In the genomic region with DNA sequence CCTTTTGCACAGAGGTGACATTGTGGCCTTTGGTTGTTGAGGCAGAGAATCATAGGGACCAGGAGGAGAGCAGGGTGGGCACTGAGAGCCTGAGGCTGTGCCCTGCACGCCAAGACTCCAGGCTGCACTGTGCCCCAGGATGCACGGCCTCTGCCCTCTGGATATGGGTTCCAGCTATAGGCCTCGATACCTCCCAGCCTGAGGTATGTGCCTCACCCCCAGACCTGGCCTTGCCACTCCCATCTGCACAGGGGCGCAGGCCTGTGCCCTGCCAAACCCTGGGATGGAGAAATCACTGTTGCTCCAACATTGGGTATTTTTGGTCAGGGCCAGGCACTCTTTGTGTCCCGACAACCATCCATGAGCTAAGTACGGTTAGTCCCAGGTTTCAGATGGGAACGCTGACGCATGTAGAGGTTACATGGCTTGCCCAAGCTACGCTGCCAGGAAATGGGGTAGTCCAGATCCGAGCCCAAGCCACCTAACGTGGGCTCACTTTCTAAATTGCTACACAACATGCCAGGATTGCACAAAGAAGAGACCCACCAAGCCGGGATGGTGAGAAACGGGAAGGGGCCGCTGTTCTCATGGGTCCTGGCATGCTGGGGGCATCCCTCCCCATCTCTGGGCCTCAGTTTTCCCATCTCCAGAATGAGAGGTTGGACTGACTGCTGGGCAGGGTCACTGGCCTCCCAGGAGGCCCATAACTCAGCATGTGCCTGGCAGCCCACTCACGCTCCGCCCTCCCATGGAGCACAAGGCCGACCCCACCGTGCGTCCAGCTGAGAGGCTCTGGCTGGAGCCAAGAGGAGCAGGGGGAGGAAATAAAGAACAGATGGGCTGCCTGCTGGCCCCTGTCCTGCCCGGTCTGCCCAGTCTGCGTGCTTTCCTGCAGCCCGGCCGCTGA, we compare ENCODE assay signal across 12 cellular contexts. TPM values are rescaled to one million over a fixed set of nuclear protein-coding genes. Genes with fewer than 3 reads are reported as not detected.
DNase-seq lines count a peak whose midpoint lies in the region; TF ChIP-seq lines count a peak whose summit lies in the region.
"Had no signal": no experiment of that assay in that cellular context is flagged by ENCODE, and none has a peak within 500 bp of the region (broad histone marks: within the 10 kb centered on the region; RNA-seq: fewer than 3 reads in every experiment).

No MANE protein-coding gene starts in this region.

- H3K4me3 ChIP-seq in liver (ENCODE audit: low read depth in 1 of 3, low read length in 3 of 3) (no peak overlapping the region), stomach smooth muscle (ENCODE audit: low read length in 2 of 2) (no peak overlapping the region)
- H3K4me3 ChIP-seq: transverse colon had no signal

- H3K4me3 Mint-ChIP-seq in HFFc6 (no peak overlapping the region), endothelial cell (ENCODE audit: unreplicated experiment) (no peak overlapping the region), CD14-positive monocyte (no peak overlapping the region)
- H3K4me3 Mint-ChIP-seq: H9 had no signal

- intact Hi-C loops in CD14-positive monocyte (cut with micrococcal nuclease) = no loop called here

- H3K9me3 ChIP-seq in liver (ENCODE audit: control insufficient read depth in 4 of 4, low read length in 3 of 4) (no peaks in the 10 kb centered on the region), stomach smooth muscle (ENCODE audit: control insufficient read depth in 2 of 2, low read length in 2 of 2) (no peaks in the 10 kb centered on the region)
- H3K9me3 ChIP-seq: transverse colon had no signal

- H3K27me3 ChIP-seq in liver (ENCODE audit: control insufficient read depth in 4 of 4, insufficient read depth in 4 of 4, low read length in 3 of 4) (no peaks in the 10 kb centered on the region), stomach smooth muscle (ENCODE audit: control insufficient read depth in 1 of 2, insufficient read depth in 2 of 2, low read length in 2 of 2) (no peaks in the 10 kb centered on the region)
- H3K27me3 ChIP-seq: transverse colon had no signal

- H3K4me1 Mint-ChIP-seq in HFFc6 (ENCODE audit: low read depth) (peaks cover 83% of the 10 kb centered on the region), endothelial cell (ENCODE audit: unreplicated experiment) (peaks cover 80% of the 10 kb centered on the region), CD14-positive monocyte (peaks cover 72% of the 10 kb centered on the region)

- H3K36me3 ChIP-seq in liver (ENCODE audit: control insufficient read depth in 4 of 4, insufficient read depth in 3 of 4, low read depth in 1 of 4, low read length in 3 of 4) = peaks cover 0 to 2% (median 0%) of the 10 kb centered on the region in 4 donors
- peaks cover 0 to 2% of the 10 kb centered on the region in 2 donors for H3K36me3 ChIP-seq in stomach smooth muscle (ENCODE audit: control insufficient read depth in 2 of 2, insufficient read depth in 2 of 2, low read length in 2 of 2)
- H3K36me3 ChIP-seq: transverse colon had no signal

- peak overlapping the region; percentile 100; the same call in 1 of the 2 replicates for H3K27ac Mint-ChIP-seq in HFFc6
- peak overlapping the region; percentile 18 for H3K27ac Mint-ChIP-seq in endothelial cell (ENCODE audit: unreplicated experiment)
- H3K27ac Mint-ChIP-seq in CD14-positive monocyte = peak overlapping the region in 1 of 7 donors; percentile 45
- H3K27ac Mint-ChIP-seq: activated T-helper 2 cell treated with anti-CD3 and anti-CD28 coated beads, Interferon-gamma antibody, Interleukin-2, Interleukin-4, amounts not matched to agents 10 μg/mL and 5 μg/mL and 100 μg/mL, durations not matched to agents 14 hours and 24 hours and 36 hours had no signal

- H3K36me3 Mint-ChIP-seq in HFFc6 (ENCODE audit: low read depth) (no peaks in the 10 kb centered on the region), endothelial cell (ENCODE audit: low read depth, unreplicated experiment) (peaks cover 24% of the 10 kb centered on the region), CD14-positive monocyte (peaks cover 39 to 46% of the 10 kb centered on the region in 2 donors)

- WGBS in liver = 72% methylated on average over 23 of the region's 23 CpGs

- no peak overlapping the region for H3K9ac ChIP-seq in liver (ENCODE audit: low read depth in 1 of 2, low read length in 2 of 2)
- peak overlapping the region; percentile 21 to 40 for H3K9ac ChIP-seq in stomach smooth muscle (ENCODE audit: low read length in 2 of 2)

- H3K4me1 ChIP-seq in liver (ENCODE audit: control insufficient read depth in 4 of 4, insufficient read depth in 4 of 4, low read length in 3 of 4) (peaks cover 40 to 56% (median 47%) of the 10 kb centered on the region in 4 donors), stomach smooth muscle (ENCODE audit: control insufficient read depth, insufficient read depth, low read length) (no peaks in the 10 kb centered on the region)

- H3K27ac ChIP-seq in liver (ENCODE audit: low read depth in 1 of 2, low read length in 2 of 2) = peak overlapping the region; percentile 65 to 82
- peak overlapping the region; percentile 97 for H3K27ac ChIP-seq in stomach smooth muscle (ENCODE audit: low read length)
- H3K27ac ChIP-seq: transverse colon had no signal

- TF ChIP-seq CTCF in HFFc6 (IDR thresholded peaks at IDR 0.05) = no peak
- no peak for TF ChIP-seq CTCF in endothelial cell (IDR thresholded peaks at IDR 0.05; ENCODE audit: unreplicated experiment)
- no peak for TF ChIP-seq CTCF in liver (IDR thresholded peaks at IDR 0.05; ENCODE audit: low read depth, low read length, missing input control)
- TF ChIP-seq CTCF in CD14-positive monocyte (IDR thresholded peaks at IDR 0.05) = no peak

- DNase-seq in HFFc6 (no peak), endothelial cell (ENCODE audit: low spot score) (no peak), DMS153 (lab: John Stamatoyannopoulos, UW) (no peak), CD14-positive monocyte (ENCODE audit: low spot score) (no peak), germinal center (ENCODE audit: low spot score) (no peak)
- no peak for DNase-seq in activated CD8-positive, alpha-beta memory T cell treated with anti-CD3 and anti-CD28 coated beads for 24 hours
- DNase-seq: T1000 had no signal

- H3K27me3 Mint-ChIP-seq in HFFc6 (ENCODE audit: insufficient read depth) (peaks cover 4% of the 10 kb centered on the region; the same call in 1 of the 2 replicates), endothelial cell (ENCODE audit: unreplicated experiment) (peaks cover 25% of the 10 kb centered on the region), CD14-positive monocyte (ENCODE audit: low read depth in 3 of 3) (peaks cover 7 to 12% (median 10%) of the 10 kb centered on the region in 3 donors)

- TF ChIP-seq RAD21 in liver (IDR thresholded peaks at IDR 0.05) = no peak

- no peaks in the 10 kb centered on the region for H3K9me3 Mint-ChIP-seq in HFFc6
- H3K9me3 Mint-ChIP-seq in endothelial cell (ENCODE audit: unreplicated experiment) = no peaks in the 10 kb centered on the region
- H3K9me3 Mint-ChIP-seq in CD14-positive monocyte = peaks cover 0 to 2% (median 0%) of the 10 kb centered on the region in 7 donors
- H3K9me3 Mint-ChIP-seq: activated T-helper 2 cell treated with anti-CD3 and anti-CD28 coated beads, Interferon-gamma antibody, Interleukin-2, Interleukin-4, amounts not matched to agents 10 μg/mL and 5 μg/mL and 100 μg/mL, durations not matched to agents 14 hours and 24 hours and 36 hours; H9 had no signal

TF ChIP-seq in liver, 16 proteins besides CTCF, POLR2A, EP300 and RAD21:
- TF ChIP-seq RXRA (IDR thresholded peaks at IDR 0.05) (peak in 1 of 2 donors; percentile 15), JUND (IDR thresholded peaks at IDR 0.05) (no peak)

RNA-seq across cellular contexts. Expression of a gene that starts 44.2 kb away (rescaled TPM):
- total RNA-seq in HFFc6 (2021; fragmentation: NEBNext Ultra II Directional; extraction: Animal tissue kit (Norgen Biotek cat#: 25700)) = 10 to 100 TPM; 33.2 to 40.3 (median 37.5) TPM
- 60.0 TPM for total RNA-seq in endothelial cell (ENCODE audit: unreplicated experiment)
- total RNA-seq in liver = 10 to 100 TPM in 1 of 2 donors, 1 to 10 TPM in 1; 7.8 to 23.9 TPM
- polyA plus RNA-seq in liver = 10 to 100 TPM; 13.2 to 16.4 TPM
- 1 to 10 TPM; 4.0 to 5.0 TPM for polyA plus RNA-seq in CD14-positive monocyte

RNA-seq across cellular contexts. Expression of a gene that starts 54.0 kb away (rescaled TPM):
- total RNA-seq in HFFc6 (2021; fragmentation: NEBNext Ultra II Directional; extraction: Animal tissue kit (Norgen Biotek cat#: 25700)) = 100 to 1,000 TPM in 3 of 6 experiments, 10 to 100 TPM in 3; 66.1 to 109 (median 98.9) TPM
- total RNA-seq in endothelial cell (ENCODE audit: unreplicated experiment) (21.9 TPM), liver (10 to 100 TPM; 22.2 to 84.3 TPM)
- polyA plus RNA-seq in liver (10 to 100 TPM; 51.4 to 68.6 TPM), CD14-positive monocyte (10 to 100 TPM; 36.6 to 52.3 TPM)

Comparison
In these comparisons a context has a peak if more than half of its experiments do, and no peak if none do; other contexts are left out.
1. H3K9ac ChIP-seq: peak in stomach smooth muscle (2 of 2); none in liver (0 of 2).